ENCODE assay signal across 8 cellular contexts in genomic region chr10:22250897-22251605, GRCh38.
DNase-seq lines count a peak whose midpoint lies in the region; ATAC-seq lines count a peak whose summit lies in the region.

No MANE protein-coding gene starts in this region.

- H3K27me3 ChIP-seq in HUES6 (ENCODE audit: control insufficient read depth, insufficient read depth, low read length) (peaks cover 79% of the 10 kb centered on the region), adipocyte (replicated peaks; ENCODE audit: control insufficient read depth, insufficient read depth, low read length) (no peaks in the 10 kb centered on the region)

- H3K9ac ChIP-seq in HUES6 (ENCODE audit: low read length) (no peak overlapping the region), adipocyte (ENCODE audit: low read length) (peak overlapping the region; percentile 98)

- no peaks in the 10 kb centered on the region for H3K36me3 ChIP-seq in HUES6 (ENCODE audit: control insufficient read depth, insufficient read depth, low read length)
- no peaks in the 10 kb centered on the region for H3K36me3 ChIP-seq in adipocyte (ENCODE audit: control insufficient read depth, insufficient read depth, low read length, severe bottlenecking)

- H3K9me3 ChIP-seq in HUES6 (ENCODE audit: control insufficient read depth, insufficient read depth, low read depth, low read length) (no peaks in the 10 kb centered on the region), adipocyte (ENCODE audit: control insufficient read depth, low read length) (no peaks in the 10 kb centered on the region)

- DNase-seq in Ammon's horn (ENCODE audit: low spot score) (peak; percentile 37), adipocyte (ENCODE audit: low read depth) (peak; percentile 44), iris pigment epithelial cell (ENCODE audit: low read depth) (peak; percentile 21), superior temporal gyrus (ENCODE audit: extremely low spot score) (peak; percentile 74), EL (no peak), GOT3 (lab: John Stamatoyannopoulos, UW) (no peak)

- H3K4me3 ChIP-seq in HUES6 (ENCODE audit: low read depth, low read length) (peak overlapping the region; percentile 92), adipocyte (ENCODE audit: low read length) (peak overlapping the region; percentile 93)

- H3K27ac ChIP-seq in HUES6 (ENCODE audit: low read depth, low read length): no peak overlapping the region

- no peak for ATAC-seq in GM19463 (IDR thresholded peaks at IDR 0.05; ENCODE audit: unreplicated experiment)

- H3K4me1 ChIP-seq in HUES6 (ENCODE audit: control insufficient read depth, insufficient read depth, low read length) (0 out of 2 replicates have a peak, but pooled peaks cover 4% of the 10 kb centered on the region), adipocyte (ENCODE audit: control insufficient read depth, insufficient read depth, low read length) (peaks cover 17% of the 10 kb centered on the region)

Comparison
In these comparisons a context has a peak if more than half of its experiments do, and no peak if none do; other contexts are left out.
1. DNase-seq: peak in Ammon's horn (single experiment), adipocyte (single experiment), iris pigment epithelial cell (single experiment) and superior temporal gyrus (single experiment); none in EL (single experiment) and GOT3 (single experiment).